1 cellular context compared by ENCODE assay signal in genomic region chr7:120402368-120402767, GRCh38.
TF ChIP-seq lines count a peak whose summit lies in the region.

No MANE protein-coding gene starts in this region.

TF ChIP-seq in WTC11, 78 proteins besides CTCF, POLR2A, EP300 and RAD21 (continued from another document):
- no peak for TF ChIP-seq E2F5 (CRISPR knock-in tag; IDR thresholded peaks at IDR 0.05)
- TF ChIP-seq ZNF121 (CRISPR knock-in tag; IDR thresholded peaks at IDR 0.05) = no peak
- no peak for TF ChIP-seq TEAD4 (CRISPR knock-in tag; IDR thresholded peaks at IDR 0.05)
- TF ChIP-seq ATF6 (CRISPR knock-in tag; IDR thresholded peaks at IDR 0.05) = no peak
